ENCODE assay signal across 16 cellular contexts in genomic region chr12:105554856-105555255, GRCh38.
A peak's percentile ranks its signal among the peaks of the same experiment; 100 is the strongest.
DNase-seq lines count a peak whose midpoint lies in the region; ATAC-seq and TF ChIP-seq lines count a peak whose summit lies in the region.
"Had no signal": no experiment of that assay in that cellular context is flagged by ENCODE, and none has a peak within 500 bp of the region (broad histone marks: within the 10 kb centered on the region; RNA-seq: fewer than 3 reads in every experiment).

No MANE protein-coding gene starts in this region.

- H3K27me3 Mint-ChIP-seq in endodermal cell (ENCODE audit: insufficient read depth) (no peaks in the 10 kb centered on the region), mesothelial cell of epicardium (ENCODE audit: low read depth) (no peaks in the 10 kb centered on the region)
- H3K27me3 Mint-ChIP-seq: B cell had no signal

- no peak overlapping the region for H3K27ac Mint-ChIP-seq in endodermal cell
- peak overlapping the region; percentile 60 for H3K27ac Mint-ChIP-seq in mesothelial cell of epicardium
- H3K27ac Mint-ChIP-seq: B cell; CD8-positive, alpha-beta T cell had no signal

- CTCF ChIA-PET in PC-3 (lab: Charles Lee) = no interaction called here

- TF ChIP-seq CTCF in PC-3 (conservative IDR thresholded peaks at IDR 0.05; ENCODE audit: low read depth, low read length) (no peak), endodermal cell (conservative IDR thresholded peaks at IDR 0.05) (no peak), mesothelial cell of epicardium (IDR thresholded peaks at IDR 0.05; ENCODE audit: unreplicated experiment) (no peak), parathyroid adenoma (IDR thresholded peaks at IDR 0.05) (no peak), breast epithelium (IDR thresholded peaks at IDR 0.05) (no peak)

- H3K4me1 ChIP-seq in PC-3 (ENCODE audit: insufficient read depth, low read length) (peaks cover 29% of the 10 kb centered on the region), endodermal cell (ENCODE audit: control insufficient read depth, insufficient read depth, low read length) (peaks cover 11% of the 10 kb centered on the region), parathyroid adenoma (peaks cover 49% of the 10 kb centered on the region), breast epithelium (no peaks in the 10 kb centered on the region)

- no peaks in the 10 kb centered on the region for H3K36me3 ChIP-seq in PC-3 (ENCODE audit: low read depth, low read length)
- H3K36me3 ChIP-seq in endodermal cell (ENCODE audit: control insufficient read depth, insufficient read depth, low read length) = no peaks in the 10 kb centered on the region
- no peaks in the 10 kb centered on the region for H3K36me3 ChIP-seq in parathyroid adenoma (ENCODE audit: control insufficient read depth, insufficient read depth, low read length)
- no peaks in the 10 kb centered on the region for H3K36me3 ChIP-seq in breast epithelium
- H3K36me3 ChIP-seq: BLaER1 treated with 17β-estradiol and CSF1 and Interleukin-3, amounts not matched to agents 10 nM and 100 nM had no signal

- H3K4me3 ChIP-seq in PC-3 (ENCODE audit: low read length) = no peak overlapping the region
- H3K4me3 ChIP-seq in endodermal cell (ENCODE audit: low read length) = peak overlapping the region; percentile 61
- peak overlapping the region; percentile 19 for H3K4me3 ChIP-seq in parathyroid adenoma (ENCODE audit: low read depth, low read length)
- no peak overlapping the region for H3K4me3 ChIP-seq in breast epithelium
- H3K4me3 ChIP-seq: BLaER1 treated with 17β-estradiol and CSF1 and Interleukin-3, amounts not matched to agents 10 nM and 100 nM had no signal

- H3K79me2 ChIP-seq in PC-3 (ENCODE audit: low read length) = no peaks in the 10 kb centered on the region
- H3K79me2 ChIP-seq in parathyroid adenoma = no peaks in the 10 kb centered on the region

- no TSS peak for BruUV-seq in PC-3 (replicated peaks; lab: Mats Ljungman, UMichigan)

- H3K27me3 ChIP-seq in PC-3 (ENCODE audit: low read length) (no peaks in the 10 kb centered on the region), endodermal cell (ENCODE audit: control insufficient read depth, insufficient read depth, low read length, poor library complexity, severe bottlenecking) (no peaks in the 10 kb centered on the region), parathyroid adenoma (ENCODE audit: control insufficient read depth, insufficient read depth, low read length) (no peaks in the 10 kb centered on the region), breast epithelium (no peaks in the 10 kb centered on the region)
- H3K27me3 ChIP-seq: BLaER1 treated with 17β-estradiol and CSF1 and Interleukin-3, amounts not matched to agents 10 nM and 100 nM had no signal

- H3K9me2 ChIP-seq in PC-3 (replicated peaks; ENCODE audit: low read length) = no peaks in the 10 kb centered on the region

- no peaks in the 10 kb centered on the region for H3F3A ChIP-seq in PC-3 (ENCODE audit: low read length, unreplicated experiment)

- peak overlapping the region; percentile 57 for H3K9ac ChIP-seq in PC-3 (ENCODE audit: low read length)
- H3K9ac ChIP-seq in endodermal cell (ENCODE audit: extremely low read depth, low read length, poor library complexity, severe bottlenecking) = no peak overlapping the region
- H3K9ac ChIP-seq in parathyroid adenoma = no peak overlapping the region
- H3K9ac ChIP-seq: BLaER1 treated with 17β-estradiol and CSF1 and Interleukin-3, amounts not matched to agents 10 nM and 100 nM had no signal

- H2AFZ ChIP-seq in PC-3 (ENCODE audit: low read length) (no peak overlapping the region), parathyroid adenoma (peak overlapping the region; percentile 18)

- TF ChIP-seq POLR2A in erythroblast (IDR thresholded peaks at IDR 0.05; ENCODE audit: low read length) (no peak), breast epithelium (IDR thresholded peaks at IDR 0.05) (no peak)

- POLR2A ChIA-PET in PC-3 (lab: Charles Lee; ENCODE audit: unreplicated experiment) = no interaction called here

- H3K4me2 ChIP-seq in PC-3 (ENCODE audit: low read length) (peak overlapping the region; percentile 50), parathyroid adenoma (ENCODE audit: low read length) (peak overlapping the region; percentile 42)
- H3K4me2 ChIP-seq: BLaER1 treated with 17β-estradiol and CSF1 and Interleukin-3, amounts not matched to agents 10 nM and 100 nM had no signal

- H3K9me3 Mint-ChIP-seq in endodermal cell (no peaks in the 10 kb centered on the region), mesothelial cell of epicardium (no peaks in the 10 kb centered on the region)
- H3K9me3 Mint-ChIP-seq: CD8-positive, alpha-beta T cell had no signal

- H3K9me3 ChIP-seq in PC-3 (ENCODE audit: low read length) = no peaks in the 10 kb centered on the region
- no peaks in the 10 kb centered on the region for H3K9me3 ChIP-seq in endodermal cell (ENCODE audit: control insufficient read depth, low read length)
- H3K9me3 ChIP-seq in parathyroid adenoma (ENCODE audit: control insufficient read depth, low read length) = no peaks in the 10 kb centered on the region
- H3K9me3 ChIP-seq in breast epithelium = no peaks in the 10 kb centered on the region

- H3K4me3 Mint-ChIP-seq in endodermal cell (no peak overlapping the region), mesothelial cell of epicardium (no peak overlapping the region)
- H3K4me3 Mint-ChIP-seq: B cell; CD8-positive, alpha-beta T cell had no signal

- no peaks in the 10 kb centered on the region for H4K20me1 ChIP-seq in PC-3 (ENCODE audit: low read length)
- H4K20me1 ChIP-seq: BLaER1 treated with 17β-estradiol and CSF1 and Interleukin-3, amounts not matched to agents 10 nM and 100 nM had no signal

- WGBS in endodermal cell (ENCODE audit: insufficient coverage in 1 of 2, insufficient read length in 1 of 2), 2 experiments = 95% methylated on average over 6 of the region's 8 CpGs; no CpG with 5 or more reads in 1 of the 2 experiments

- H3K36me3 Mint-ChIP-seq in endodermal cell (ENCODE audit: low read depth) (no peaks in the 10 kb centered on the region), mesothelial cell of epicardium (no peaks in the 10 kb centered on the region)
- H3K36me3 Mint-ChIP-seq: CD8-positive, alpha-beta T cell had no signal

- H3K4me1 Mint-ChIP-seq in endodermal cell (peaks cover 21% of the 10 kb centered on the region), mesothelial cell of epicardium (peaks cover 39% of the 10 kb centered on the region)
- H3K4me1 Mint-ChIP-seq: B cell had no signal

- ATAC-seq in PC-3 = no peak
- no peak for ATAC-seq in HG02973 (IDR thresholded peaks at IDR 0.05; ENCODE audit: unreplicated experiment)
- no peak for ATAC-seq in GM18502 (IDR thresholded peaks at IDR 0.05; ENCODE audit: poor library complexity, unreplicated experiment)
- ATAC-seq: CD8-positive, alpha-beta T cell had no signal

- H3K27ac ChIP-seq in PC-3 (ENCODE audit: low read length) (peak overlapping the region; percentile 87), endodermal cell (ENCODE audit: low read depth, low read length) (peak overlapping the region; percentile 61), parathyroid adenoma (peak overlapping the region; percentile 82), breast epithelium (no peak overlapping the region)
- H3K27ac ChIP-seq: BLaER1 treated with 17β-estradiol and CSF1 and Interleukin-3, amounts not matched to agents 10 nM and 100 nM had no signal

- intact Hi-C loops in PC-3 (cut with micrococcal nuclease) = no loop called here
- intact Hi-C loops in breast epithelium (cut with DNase I; ENCODE audit: low total_unique reads) = no loop called here

- DNase-seq in PC-3 (no peak), endodermal cell (peak; percentile 36), mesothelial cell of epicardium (ENCODE audit: low spot score in 2 of 2, unreplicated experiment in 2 of 2) (no peak), erythroblast (lab: John Stamatoyannopoulos, UW) (no peak), breast epithelium (ENCODE audit: low spot score in 2 of 2) (no peak)
- DNase-seq: Calu3; CD8-positive, alpha-beta T cell; DMS79 treated with DMSO at 0.1 percent for 48 hours; GF-D8; HCEC 1CT; IMR-90 had no signal

Comparison
In these comparisons a context has a peak if more than half of its experiments do, and no peak if none do; other contexts are left out.
1. H3K27ac ChIP-seq: peak in PC-3 (single experiment), endodermal cell (single experiment) and parathyroid adenoma (single experiment); none in breast epithelium (0 of 2).
2. H3K4me3 ChIP-seq: peak in endodermal cell (single experiment) and parathyroid adenoma (single experiment); none in PC-3 (single experiment) and breast epithelium (0 of 3).